Comparison of ENCODE assay signal across 30 cellular contexts in the genomic region with DNA sequence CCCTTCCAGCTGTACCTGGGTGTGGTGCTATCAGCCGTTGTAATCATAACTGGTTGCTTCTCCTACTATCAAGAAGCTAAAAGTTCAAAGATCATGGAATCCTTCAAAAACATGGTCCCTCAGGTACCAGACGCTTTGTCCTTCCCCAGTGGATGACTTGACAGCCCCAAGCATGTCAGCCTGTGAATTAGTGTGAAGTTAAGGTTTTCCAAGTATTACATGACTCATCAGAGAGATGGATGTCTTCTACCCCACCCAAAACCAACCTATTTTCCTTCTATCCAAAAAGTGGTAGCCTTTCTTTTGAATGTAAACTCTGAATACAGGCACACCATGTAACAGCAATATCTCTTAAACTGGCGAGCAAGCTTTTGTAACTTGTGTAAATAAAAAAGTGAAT. TPM values are rescaled to one million over a fixed set of nuclear protein-coding genes. Genes with fewer than 3 reads are reported as not detected.
DNase-seq lines count a peak whose midpoint lies in the region; ATAC-seq, FAIRE-seq and TF ChIP-seq lines count a peak whose summit lies in the region.
"Had no signal": no experiment of that assay in that cellular context is flagged by ENCODE, and none has a peak within 500 bp of the region (broad histone marks: within the 10 kb centered on the region; RNA-seq: fewer than 3 reads in every experiment).

No MANE protein-coding gene starts in this region.

- peaks cover 51% of the 10 kb centered on the region for H3K4me1 Mint-ChIP-seq in T-helper 1 cell treated with Interleukin-12 subunit alpha and Interleukin-12 subunit beta and Interleukin-4 antibody, amounts not matched to agents 30 μg/mL and 1 μg/mL, for 36 hours (ENCODE audit: low read depth)
- peaks cover 51% of the 10 kb centered on the region for H3K4me1 Mint-ChIP-seq in activated naive CD8-positive, alpha-beta T cell treated with anti-CD3 and anti-CD28 coated beads for 36 hours
- peaks cover 34 to 95% (median 82%) of the 10 kb centered on the region in 7 donors for H3K4me1 Mint-ChIP-seq in naive thymus-derived CD4-positive, alpha-beta T cell
- H3K4me1 Mint-ChIP-seq in stimulated activated naive B cell treated with anti-CD40 and anti-IgM and Interleukin-4, amounts not matched to agents 10 μg/mL and 1 μg/mL and 100 μg/mL, for 72 hours, result peaks cover 4 to 5% of the 10 kb centered on the region in 2 donors
- H3K4me1 Mint-ChIP-seq in Calu3 (ENCODE audit: low read depth, unreplicated experiment), result peaks cover 16% of the 10 kb centered on the region

- H2AFZ ChIP-seq in HepG2 (ENCODE audit: low read length), result no peak overlapping the region
- H2AFZ ChIP-seq: parathyroid adenoma had no signal

- DNase-seq in T-helper 1 cell (no peak), right lobe of liver (no peak), HepG2 (ENCODE audit: low spot score) (no peak), Calu3 (no peak)
- no peak for DNase-seq in activated naive CD8-positive, alpha-beta T cell treated with anti-CD3 and anti-CD28 coated beads for 36 hours
- DNase-seq in naive thymus-derived CD4-positive, alpha-beta T cell, result no peak
- DNase-seq in stimulated activated naive B cell treated with anti-CD40 and anti-IgM and Interleukin-4, amounts not matched to agents 10 μg/mL and 1 μg/mL and 100 μg/mL, for 72 hours, result no peak
- DNase-seq: activated CD4-positive, alpha-beta T cell treated with anti-CD3 and anti-CD28 coated beads, Interleukin-2, amount 50 U/mL, for 48 hours; activated effector memory CD4-positive, alpha-beta T cell treated with Interleukin-2 at 50 U/mL for 16 hours; DND-41; hippocampal formation; IMR-90; NCI-H1048; NCI-H2107; NCI-H774; Peyer's patch; retina; SHP77; stimulated activated naive CD8-positive, alpha-beta T cell treated with anti-CD3 and anti-CD28 coated beads, Interleukin-15, Interleukin-2, amounts not matched to agents 100 U/mL and 50 U/mL, for 24 hours had no signal

- H3K79me2 ChIP-seq in HepG2 (ENCODE audit: insufficient read depth, low read length), result peaks cover 24% of the 10 kb centered on the region

- no peak for TF ChIP-seq EP300 in HepG2 (IDR thresholded peaks at IDR 0.05; ENCODE audit: low read depth in 2 of 2, low read length in 2 of 2)
- no peak for TF ChIP-seq EP300 in HepG2 (CRISPR knock-in tag; IDR thresholded peaks at IDR 0.05; ENCODE audit: borderline replicate concordance)

- H3K27ac Mint-ChIP-seq in T-helper 1 cell treated with Interleukin-12 subunit alpha and Interleukin-12 subunit beta and Interleukin-4 antibody, amounts not matched to agents 30 μg/mL and 1 μg/mL, for 36 hours, result peak overlapping the region; percentile 49
- H3K27ac Mint-ChIP-seq in activated naive CD8-positive, alpha-beta T cell treated with anti-CD3 and anti-CD28 coated beads for 36 hours, result peak overlapping the region; percentile 58
- peak overlapping the region; percentile 70 to 92 (median 81) for H3K27ac Mint-ChIP-seq in naive thymus-derived CD4-positive, alpha-beta T cell
- H3K27ac Mint-ChIP-seq in stimulated activated naive B cell treated with anti-CD40 and anti-IgM and Interleukin-4, amounts not matched to agents 10 μg/mL and 1 μg/mL and 100 μg/mL, for 72 hours, result no peak overlapping the region
- no peak overlapping the region for H3K27ac Mint-ChIP-seq in Calu3 (ENCODE audit: unreplicated experiment)
- H3K27ac Mint-ChIP-seq: memory B cell had no signal

- CTCF ChIA-PET in HepG2 (lab: Yijun Ruan, JAX; ENCODE audit: low intra/inter-chr PET ratio, low total read pairs), result no interaction called here
- CTCF ChIA-PET in naive thymus-derived CD4-positive, alpha-beta T cell (lab: Charles Lee), result interaction anchor here (1.3 kb wide), 1 partner anchor 23 kb away, joined by 3 read pairs; no protein-coding TSS in a partner anchor
- CTCF ChIA-PET in Calu3 (lab: Charles Lee), result no interaction called here

- H3K27me3 Mint-ChIP-seq in T-helper 1 cell treated with Interleukin-12 subunit alpha and Interleukin-12 subunit beta and Interleukin-4 antibody, amounts not matched to agents 30 μg/mL and 1 μg/mL, for 36 hours (ENCODE audit: low read depth), result no peaks in the 10 kb centered on the region
- no peaks in the 10 kb centered on the region for H3K27me3 Mint-ChIP-seq in activated naive CD8-positive, alpha-beta T cell treated with anti-CD3 and anti-CD28 coated beads for 36 hours
- no peaks in the 10 kb centered on the region for H3K27me3 Mint-ChIP-seq in naive thymus-derived CD4-positive, alpha-beta T cell
- no peaks in the 10 kb centered on the region for H3K27me3 Mint-ChIP-seq in stimulated activated naive B cell treated with anti-CD40 and anti-IgM and Interleukin-4, amounts not matched to agents 10 μg/mL and 1 μg/mL and 100 μg/mL, for 72 hours
- no peaks in the 10 kb centered on the region for H3K27me3 Mint-ChIP-seq in Calu3 (ENCODE audit: unreplicated experiment)
- H3K27me3 Mint-ChIP-seq: memory B cell had no signal

- in situ Hi-C loops in HepG2 (cut with HindIII; ENCODE audit: extremely low pct_ligation_motif_present, low pct_unique_long_range_greater_than_20kb), result no loop called here

- FAIRE-seq in HepG2 (lab: Jason Lieb, UNC), result no peak
- FAIRE-seq: D721Med, urothelium cell line had no signal

- BruUV-seq in HepG2 (replicated peaks; lab: Mats Ljungman, UMichigan) (no TSS peak), Calu3 (replicated peaks; lab: Mats Ljungman, UMichigan) (no TSS peak)

- ATAC-seq in right lobe of liver, result no peak
- ATAC-seq in HepG2, result no peak
- no peak for ATAC-seq in naive thymus-derived CD4-positive, alpha-beta T cell
- ATAC-seq in stimulated activated naive B cell treated with anti-CD40 and anti-IgM and Interleukin-4, amounts not matched to agents 10 μg/mL and 1 μg/mL and 100 μg/mL, for 72 hours (replicated peaks), result no peak
- ATAC-seq: gastroesophageal sphincter; HCT116; stimulated activated naive CD8-positive, alpha-beta T cell treated with anti-CD3 and anti-CD28 coated beads, Interleukin-15, Interleukin-2, amounts not matched to agents 100 U/mL and 50 U/mL, for 24 hours had no signal

- H3K4me1 ChIP-seq in right lobe of liver (peaks cover 0 to 27% (median 11%) of the 10 kb centered on the region in 4 donors), HepG2 (ENCODE audit: insufficient read depth, low read length) (peaks cover 27% of the 10 kb centered on the region)
- peaks cover 22 to 49% of the 10 kb centered on the region in 2 donors for H3K4me1 ChIP-seq in naive thymus-derived CD4-positive, alpha-beta T cell (ENCODE audit: control insufficient read depth in 2 of 2, insufficient read depth in 2 of 2, low read length in 2 of 2)

- peaks cover 64% of the 10 kb centered on the region for H3K36me3 Mint-ChIP-seq in T-helper 1 cell treated with Interleukin-12 subunit alpha and Interleukin-12 subunit beta and Interleukin-4 antibody, amounts not matched to agents 30 μg/mL and 1 μg/mL, for 36 hours (ENCODE audit: low read depth)
- H3K36me3 Mint-ChIP-seq in activated naive CD8-positive, alpha-beta T cell treated with anti-CD3 and anti-CD28 coated beads for 36 hours, result peaks cover 37% of the 10 kb centered on the region
- H3K36me3 Mint-ChIP-seq in naive thymus-derived CD4-positive, alpha-beta T cell, result peaks cover 19 to 75% (median 61%) of the 10 kb centered on the region in 5 donors
- H3K36me3 Mint-ChIP-seq in stimulated activated naive B cell treated with anti-CD40 and anti-IgM and Interleukin-4, amounts not matched to agents 10 μg/mL and 1 μg/mL and 100 μg/mL, for 72 hours, result peaks cover 51 to 55% of the 10 kb centered on the region in 2 donors
- peaks cover 70% of the 10 kb centered on the region for H3K36me3 Mint-ChIP-seq in Calu3 (ENCODE audit: insufficient read depth, unreplicated experiment)

- H3K9me3 Mint-ChIP-seq in T-helper 1 cell treated with Interleukin-12 subunit alpha and Interleukin-12 subunit beta and Interleukin-4 antibody, amounts not matched to agents 30 μg/mL and 1 μg/mL, for 36 hours, result no peaks in the 10 kb centered on the region
- no peaks in the 10 kb centered on the region for H3K9me3 Mint-ChIP-seq in activated naive CD8-positive, alpha-beta T cell treated with anti-CD3 and anti-CD28 coated beads for 36 hours
- no peaks in the 10 kb centered on the region for H3K9me3 Mint-ChIP-seq in naive thymus-derived CD4-positive, alpha-beta T cell
- H3K9me3 Mint-ChIP-seq in stimulated activated naive B cell treated with anti-CD40 and anti-IgM and Interleukin-4, amounts not matched to agents 10 μg/mL and 1 μg/mL and 100 μg/mL, for 72 hours, result no peaks in the 10 kb centered on the region
- no peaks in the 10 kb centered on the region for H3K9me3 Mint-ChIP-seq in Calu3 (ENCODE audit: low read depth, unreplicated experiment)
- H3K9me3 Mint-ChIP-seq: brain, memory B cell had no signal

- TF ChIP-seq RAD21 in HepG2 (CRISPR knock-in tag; IDR thresholded peaks at IDR 0.05), result no peak

- H3K4me3 ChIP-seq in right lobe of liver (no peak overlapping the region), HepG2 (replicated peaks in 1 of 3; ENCODE audit: insufficient read depth in 1 of 3, low read depth in 2 of 3, low read length in 3 of 3) (no peak overlapping the region)
- no peak overlapping the region for H3K4me3 ChIP-seq in naive thymus-derived CD4-positive, alpha-beta T cell (ENCODE audit: low read length)
- H3K4me3 ChIP-seq: gastroesophageal sphincter, Peyer's patch, skin epidermis, thoracic aorta had no signal

- H3K36me3 ChIP-seq in right lobe of liver (peaks cover 0 to 55% (median 15%) of the 10 kb centered on the region in 4 donors), HepG2 (replicated peaks in 1 of 2; ENCODE audit: control insufficient read depth in 1 of 2, insufficient read depth in 2 of 2, low read length in 2 of 2) (peaks cover 31 to 95% of the 10 kb centered on the region in 2 experiments)
- peaks cover 52 to 91% (median 62%) of the 10 kb centered on the region in 3 experiments for H3K36me3 ChIP-seq in naive thymus-derived CD4-positive, alpha-beta T cell (ENCODE audit: control insufficient read depth in 2 of 3, insufficient read depth in 3 of 3, low read length in 3 of 3)

- H3K4me2 ChIP-seq in HepG2 (ENCODE audit: low read depth, low read length), result no peak overlapping the region

- intact Hi-C loops in right lobe of liver (cut with DNase I), result no loop called here
- intact Hi-C loops in HepG2 (cut with micrococcal nuclease; ENCODE audit: unreplicated experiment), result no loop called here
- intact Hi-C loops in naive thymus-derived CD4-positive, alpha-beta T cell (cut with micrococcal nuclease), result no loop called here
- intact Hi-C loops in Calu3 (cut with micrococcal nuclease; ENCODE audit: unreplicated experiment), result no loop called here

- H3K27me3 ChIP-seq in right lobe of liver, result no peaks in the 10 kb centered on the region
- no peaks in the 10 kb centered on the region for H3K27me3 ChIP-seq in HepG2 (ENCODE audit: control insufficient read depth in 1 of 2, insufficient read depth in 2 of 2, low read length in 2 of 2)
- no peaks in the 10 kb centered on the region for H3K27me3 ChIP-seq in naive thymus-derived CD4-positive, alpha-beta T cell (ENCODE audit: control insufficient read depth in 2 of 2, insufficient read depth in 2 of 2, low read length in 2 of 2)
- H3K27me3 ChIP-seq: gastroesophageal sphincter, Peyer's patch had no signal

- POLR2A ChIA-PET in HepG2 (lab: Yijun Ruan, JAX), result no interaction called here
- POLR2A ChIA-PET in naive thymus-derived CD4-positive, alpha-beta T cell (lab: Charles Lee), result interaction anchor here (0.7 to 4.1 kb wide), 3 partner anchors 12 to 31 kb away, joined by 3 to 25 read pairs (median 6); no protein-coding TSS in a partner anchor

- H3K27ac ChIP-seq in right lobe of liver (peak overlapping the region in 2 of 3 donors; percentile 9 to 41), HepG2 (ENCODE audit: extremely low read length, insufficient read depth, low read length) (no peak overlapping the region)
- H3K27ac ChIP-seq in naive thymus-derived CD4-positive, alpha-beta T cell (ENCODE audit: low read depth, low read length), result peak overlapping the region; percentile 39
- H3K27ac ChIP-seq: 22Rv1, gastroesophageal sphincter, thoracic aorta had no signal

- TF ChIP-seq POLR2A in right lobe of liver (IDR thresholded peaks at IDR 0.05), result no peak
- TF ChIP-seq POLR2A in HepG2 (IDR thresholded peaks at IDR 0.05; ENCODE audit: insufficient read depth in 1 of 2, low read depth in 2 of 2, low read length in 2 of 2), result no peak

- TF ChIP-seq CTCF in right lobe of liver (IDR thresholded peaks at IDR 0.05), result no peak
- TF ChIP-seq CTCF in HepG2 (CRISPR knock-in tag; IDR thresholded peaks at IDR 0.05), result no peak
- TF ChIP-seq CTCF in Calu3 (IDR thresholded peaks at IDR 0.05; ENCODE audit: unreplicated experiment), result no peak

- H3K9ac ChIP-seq in HepG2 (ENCODE audit: insufficient read depth, low read depth, low read length), result no peak overlapping the region
- H3K9ac ChIP-seq: parathyroid adenoma had no signal

- H3K4me3 Mint-ChIP-seq in T-helper 1 cell treated with Interleukin-12 subunit alpha and Interleukin-12 subunit beta and Interleukin-4 antibody, amounts not matched to agents 30 μg/mL and 1 μg/mL, for 36 hours, result peak overlapping the region; percentile 18
- no peak overlapping the region for H3K4me3 Mint-ChIP-seq in activated naive CD8-positive, alpha-beta T cell treated with anti-CD3 and anti-CD28 coated beads for 36 hours
- peak overlapping the region in 5 of 10 donors; percentile 9 to 53 (median 33) for H3K4me3 Mint-ChIP-seq in naive thymus-derived CD4-positive, alpha-beta T cell
- H3K4me3 Mint-ChIP-seq in stimulated activated naive B cell treated with anti-CD40 and anti-IgM and Interleukin-4, amounts not matched to agents 10 μg/mL and 1 μg/mL and 100 μg/mL, for 72 hours, result no peak overlapping the region
- no peak overlapping the region for H3K4me3 Mint-ChIP-seq in Calu3 (ENCODE audit: low read depth, unreplicated experiment)
- H3K4me3 Mint-ChIP-seq: brain, memory B cell had no signal

- peaks cover 12% of the 10 kb centered on the region for H4K20me1 ChIP-seq in HepG2 (ENCODE audit: insufficient read depth, low read length)

- 86% methylated on average over 3 of the region's 3 CpGs for WGBS in right lobe of liver (ENCODE audit: insufficient coverage, low coverage, low lambda C conversion rate, missing lambda C conversion rate)
- 95% methylated on average over 3 of the region's 3 CpGs for WGBS in HepG2 (ENCODE audit: low lambda C conversion rate)

- H3K9me3 ChIP-seq in right lobe of liver (no peaks in the 10 kb centered on the region), HepG2 (ENCODE audit: low read length) (no peaks in the 10 kb centered on the region)
- no peaks in the 10 kb centered on the region for H3K9me3 ChIP-seq in naive thymus-derived CD4-positive, alpha-beta T cell (ENCODE audit: control insufficient read depth in 2 of 3, low read length in 3 of 3)
- H3K9me3 ChIP-seq: gastroesophageal sphincter, Peyer's patch, thoracic aorta had no signal

RNA-seq across cellular contexts. Expression of a gene that starts 15.1 kb away (rescaled TPM):
- total RNA-seq in right lobe of liver (100 to 1,000 TPM in 5 of 6 experiments, 10 to 100 TPM in 1; 83.6 to 153 (median 121) TPM), HepG2 (2016; rRNA removed; fragmentation: Illumina TruSeq; extraction: Trizol) (210 and 280 TPM in 2 replicates), Calu3 (2022) (457 and 484 TPM in 2 replicates)
- total RNA-seq in HepG2 (2016; cell fraction: cytosol; rRNA removed; fragmentation: Illumina TruSeq; extraction: Trizol; ENCODE audit: low read depth), result 60.3 and 83.4 TPM in 2 replicates
- total RNA-seq in HepG2 (2016; cell fraction: insoluble cytoplasmic fraction; rRNA removed; fragmentation: Illumina TruSeq; extraction: Trizol), result 183 and 291 TPM in 2 replicates
- total RNA-seq in HepG2 (2016; cell fraction: membrane; rRNA removed; fragmentation: Illumina TruSeq; extraction: Trizol), result 133 and 176 TPM in 2 replicates
- total RNA-seq in HepG2 (2016; cell fraction: nucleus; rRNA removed; fragmentation: Illumina TruSeq; extraction: Trizol), result 383 and 432 TPM in 2 replicates
- polyA plus RNA-seq in HepG2 (2011; rRNA removed), result 627 and 705 TPM in 2 replicates
- 735 and 774 TPM in 2 replicates for polyA plus RNA-seq in HepG2 (2011; cell fraction: cytosol; rRNA removed)
- 313 and 327 TPM in 2 replicates for polyA plus RNA-seq in HepG2 (2011; cell fraction: nucleus; rRNA removed)
- 467 and 657 TPM in 2 replicates for polyA plus RNA-seq in HepG2 (2012)
- 69.6 and 84.9 TPM in 2 replicates for polyA plus RNA-seq in HepG2 (2016; cell fraction: cytosol; fragmentation: Illumina TruSeq; extraction: Trizol; ENCODE audit: low read depth)
- 219 and 228 TPM in 2 replicates for polyA plus RNA-seq in HepG2 (2016; cell fraction: insoluble cytoplasmic fraction; fragmentation: Illumina TruSeq; extraction: Trizol; ENCODE audit: low read depth)
- 106 and 149 TPM in 2 replicates for polyA plus RNA-seq in HepG2 (2016; cell fraction: membrane; fragmentation: Illumina TruSeq; extraction: Trizol; ENCODE audit: low read depth)
- polyA plus RNA-seq in HepG2 (2016; cell fraction: nucleus; fragmentation: Illumina TruSeq; extraction: Trizol; ENCODE audit: insufficient read depth, low read depth), result 515 and 526 TPM in 2 replicates
- polyA minus RNA-seq in HepG2 (2011; rRNA and poly(A)+ RNA removed; ENCODE audit: low replicate concordance), result 367 and 928 TPM in 2 replicates
- 438 and 487 TPM in 2 replicates for polyA minus RNA-seq in HepG2 (2011; cell fraction: cytosol; rRNA and poly(A)+ RNA removed)
- 356 and 442 TPM in 2 replicates for polyA minus RNA-seq in HepG2 (2011; cell fraction: nucleus; rRNA and poly(A)+ RNA removed)
- 100 to 1,000 TPM; 234 to 243 TPM for total RNA-seq in activated naive CD8-positive, alpha-beta T cell treated with anti-CD3 and anti-CD28 coated beads for 36 hours
- total RNA-seq in naive thymus-derived CD4-positive, alpha-beta T cell, result 100 to 1,000 TPM; 228 to 315 (median 287) TPM
- polyA plus RNA-seq in naive thymus-derived CD4-positive, alpha-beta T cell, result 10 to 100 TPM; 75.0 to 86.0 TPM

Comparison
In these comparisons a context has a peak if more than half of its experiments do, and no peak if none do; other contexts are left out.
1. H3K27ac Mint-ChIP-seq: peak in T-helper 1 cell treated with Interleukin-12 subunit alpha and Interleukin-12 subunit beta and Interleukin-4 antibody, amounts not matched to agents 30 μg/mL and 1 μg/mL, for 36 hours (single experiment), activated naive CD8-positive, alpha-beta T cell treated with anti-CD3 and anti-CD28 coated beads for 36 hours (single experiment) and naive thymus-derived CD4-positive, alpha-beta T cell (9 of 9); none in stimulated activated naive B cell treated with anti-CD40 and anti-IgM and Interleukin-4, amounts not matched to agents 10 μg/mL and 1 μg/mL and 100 μg/mL, for 72 hours (single experiment) and Calu3 (single experiment).